Comparison of ENCODE assay signal across 16 cellular contexts in the genomic region with DNA sequence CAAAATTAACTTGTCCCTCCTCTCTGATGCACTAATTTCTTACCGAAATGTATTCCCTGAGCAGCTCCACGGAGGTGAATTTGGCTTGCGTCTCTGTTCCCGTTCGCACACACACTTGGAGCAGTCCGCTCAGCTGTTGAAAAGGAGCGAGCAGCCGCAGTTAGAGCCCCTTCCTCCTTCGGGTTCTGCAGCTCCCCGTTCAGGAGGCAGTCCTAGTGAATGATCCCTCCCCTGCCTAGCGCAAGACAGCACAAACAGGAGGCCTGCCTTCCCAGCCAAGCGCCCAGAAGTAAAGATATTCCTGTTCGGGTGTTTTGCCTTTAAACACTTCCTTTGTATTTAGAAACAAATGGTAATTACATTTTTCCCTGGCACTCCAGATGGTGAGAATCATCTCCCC.
"Had no signal": no experiment of that assay in that cellular context is flagged by ENCODE, and none has a peak within 500 bp of the region (broad histone marks: within the 10 kb centered on the region; RNA-seq: fewer than 3 reads in every experiment).

No MANE protein-coding gene starts in this region.

- DNase-seq: cortex of kidney; effector memory CD4-positive, alpha-beta T cell; gastrocnemius medialis; heart right ventricle; hypothalamus; left lung; lower lobe of right lung; natural killer cell; stimulated activated CD4-positive, alpha-beta T cell treated with anti-CD3 and anti-CD28 coated beads, Interleukin-2, amount 100 ng/mL, for 24 hours; stimulated activated CD4-positive, alpha-beta T cell treated with anti-CD3 and anti-CD28 coated beads, Interleukin-4, amount 100 ng/mL, for 4 hours; stimulated activated naive B cell treated with anti-CD40 and anti-IgM and Interleukin-4, amounts not matched to agents 10 μg/mL and 1 μg/mL and 100 μg/mL, for 72 hours; stimulated activated naive CD8-positive, alpha-beta T cell treated with anti-CD3 and anti-CD28 coated beads, Interleukin-15, amount 100 ng/mL, for 72 hours; substantia nigra; trophoblast cell had no signal

- H3K4me3 ChIP-seq: gastrocnemius medialis, heart right ventricle, left lung, lower lobe of right lung had no signal

- H3K4me1 ChIP-seq: left lung, lower lobe of right lung had no signal

- H3K9me3 ChIP-seq: gastrocnemius medialis, heart right ventricle, left lung, lower lobe of right lung had no signal

- ATAC-seq: esophagus mucosa; gastrocnemius medialis; heart right ventricle; left lung; lower lobe of right lung; natural killer cell; sciatic nerve; stimulated activated naive B cell treated with anti-CD40 and anti-IgM and Interleukin-4, amounts not matched to agents 10 μg/mL and 1 μg/mL and 100 μg/mL, for 72 hours; stimulated activated naive CD8-positive, alpha-beta T cell treated with anti-CD3 and anti-CD28 coated beads, Interleukin-15, amount 100 ng/mL, for 72 hours had no signal

- H3K27me3 ChIP-seq: gastrocnemius medialis, heart right ventricle had no signal

- H3K36me3 ChIP-seq: gastrocnemius medialis, heart right ventricle, left lung, lower lobe of right lung had no signal

- H3K27ac ChIP-seq: gastrocnemius medialis, heart right ventricle, left lung, lower lobe of right lung had no signal
